ENCODE assay signal across 18 cellular contexts in the genomic region with DNA sequence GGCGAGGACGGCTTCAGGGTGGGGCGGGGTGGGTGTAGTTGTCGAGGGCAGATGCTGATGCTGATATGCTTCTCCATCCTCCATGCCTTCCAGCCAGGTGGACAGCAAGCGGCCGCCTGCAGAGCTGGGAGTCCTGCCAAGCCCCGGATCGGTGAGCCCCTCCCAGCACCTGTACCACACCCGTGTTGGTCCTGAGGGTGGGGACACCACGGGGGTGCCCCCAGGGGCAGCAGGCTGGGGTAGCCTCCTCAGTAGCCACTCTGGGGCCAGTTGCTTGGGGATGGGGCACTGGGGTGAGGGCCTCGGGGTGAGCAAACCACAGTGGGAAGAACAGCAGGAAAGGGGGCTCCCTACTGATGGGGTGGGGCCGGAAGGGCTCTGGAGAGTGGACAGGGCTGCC. TPM values are rescaled to one million over a fixed set of nuclear protein-coding genes. Genes with fewer than 3 reads are reported as not detected.
DNase-seq lines count a peak whose midpoint lies in the region; ATAC-seq and TF ChIP-seq lines count a peak whose summit lies in the region.
"Had no signal": no experiment of that assay in that cellular context is flagged by ENCODE, and none has a peak within 500 bp of the region (broad histone marks: within the 10 kb centered on the region; RNA-seq: fewer than 3 reads in every experiment).

No MANE protein-coding gene starts in this region.

- H3K9me3 Mint-ChIP-seq in type B pancreatic cell: no peaks in the 10 kb centered on the region
- H3K9me3 Mint-ChIP-seq: CD8-positive, alpha-beta T cell had no signal

- H3K4me1 ChIP-seq in Peyer's patch: no peaks in the 10 kb centered on the region
- peaks cover 11% of the 10 kb centered on the region for H3K4me1 ChIP-seq in mucosa of descending colon (ENCODE audit: low read depth)

- intact Hi-C loops in mucosa of descending colon (cut with DNase I, micrococcal nuclease): no loop called here

- no peak for TF ChIP-seq CTCF in Peyer's patch (IDR thresholded peaks at IDR 0.05)
- no peak for TF ChIP-seq CTCF in mucosa of descending colon (IDR thresholded peaks at IDR 0.05)
- no peak for TF ChIP-seq CTCF in type B pancreatic cell (conservative IDR thresholded peaks at IDR 0.05)

- TF ChIP-seq POLR2A in Peyer's patch (IDR thresholded peaks at IDR 0.05): no peak

- H3K4me3 Mint-ChIP-seq in type B pancreatic cell: no peak overlapping the region
- H3K4me3 Mint-ChIP-seq: CD8-positive, alpha-beta T cell had no signal

- H3K27ac ChIP-seq in Peyer's patch: no peak overlapping the region

- no peaks in the 10 kb centered on the region for H3K4me1 Mint-ChIP-seq in type B pancreatic cell (ENCODE audit: unreplicated experiment)

- H3K4me3 ChIP-seq in Peyer's patch (no peak overlapping the region), mucosa of descending colon (no peak overlapping the region)

- H3K9me3 ChIP-seq in Peyer's patch (no peaks in the 10 kb centered on the region), mucosa of descending colon (no peaks in the 10 kb centered on the region)

- ATAC-seq in mucosa of descending colon: peak; percentile 67
- ATAC-seq: CD8-positive, alpha-beta T cell had no signal

- no peaks in the 10 kb centered on the region for H3K27me3 ChIP-seq in Peyer's patch

- H3K27me3 Mint-ChIP-seq in type B pancreatic cell: no peaks in the 10 kb centered on the region

- DNase-seq in NCI-H748 (lab: John Stamatoyannopoulos, UW; ENCODE audit: unreplicated experiment) (peak; percentile 42), NCI-H748 treated with DMSO at 0.1 percent for 48 hours (lab: John Stamatoyannopoulos, UW) (no peak), COLO668 (lab: John Stamatoyannopoulos, UW; ENCODE audit: unreplicated experiment) (peak; percentile 19), Peyer's patch (peak in 2 of 3 donors; percentile 60 to 75), mucosa of descending colon (peak; percentile 52 to 79 (median 72)), NCI-H187 (lab: John Stamatoyannopoulos, UW) (no peak), NCI-H1105 treated with DMSO at 0.1 percent for 48 hours (lab: John Stamatoyannopoulos, UW) (no peak), type B pancreatic cell (ENCODE audit: extremely low spot score, unreplicated experiment) (no peak)
- DNase-seq: AML-193; C1 segment of cervical spinal cord; CD8-positive, alpha-beta T cell; DMS79; Kasumi-1; NCI-H1417 treated with DMSO at 0.1 percent for 48 hours; NCI-H2029; NCI-H2227 treated with DMSO at 0.1 percent for 48 hours; NCI-H524 treated with DMSO at 0.1 percent for 48 hours; NK-92 treated with Interleukin-12 subunit alpha and Interleukin-12 subunit beta, amount 100 ng/mL, for 24 hours had no signal

- no peak overlapping the region for H3K27ac Mint-ChIP-seq in type B pancreatic cell
- H3K27ac Mint-ChIP-seq: CD8-positive, alpha-beta T cell had no signal

- H3K36me3 ChIP-seq in Peyer's patch: no peaks in the 10 kb centered on the region
- H3K36me3 ChIP-seq in mucosa of descending colon (ENCODE audit: low read depth): no peaks in the 10 kb centered on the region

- no peaks in the 10 kb centered on the region for H3K36me3 Mint-ChIP-seq in type B pancreatic cell
- H3K36me3 Mint-ChIP-seq: CD8-positive, alpha-beta T cell had no signal

RNA-seq across cellular contexts. Expression of gene ANO7, which starts 2.6 kb away (rescaled TPM):
- total RNA-seq in Peyer's patch: 100 to 1,000 TPM in 3 of 4 donors, 10 to 100 TPM in 1; 89.1 to 188 (median 102) TPM
- total RNA-seq in mucosa of descending colon: 100 to 1,000 TPM in 1 of 3 donors, 10 to 100 TPM in 2; 33.9 to 106 (median 83.5) TPM
- total RNA-seq in type B pancreatic cell (ENCODE audit: low replicate concordance): 1.7 and 3.3 TPM in 2 replicates

RNA-seq across cellular contexts. Expression of gene PPP1R7, which starts 40.8 kb away (rescaled TPM):
- total RNA-seq in Peyer's patch (10 to 100 TPM; 13.2 to 44.0 (median 28.1) TPM), mucosa of descending colon (10 to 100 TPM; 59.3 to 68.9 (median 61.9) TPM), type B pancreatic cell (ENCODE audit: low replicate concordance) (50.7 and 52.4 TPM in 2 replicates)

RNA-seq across cellular contexts. Expression of gene PASK, which starts 41.8 kb away (rescaled TPM):
- 100 to 1,000 TPM in 1 of 4 donors, 10 to 100 TPM in 3; 12.1 to 790 (median 26.7) TPM for total RNA-seq in Peyer's patch
- total RNA-seq in mucosa of descending colon: 10 to 100 TPM in 2 of 3 donors, 1 to 10 TPM in 1; 6.8 to 25.5 (median 20.6) TPM
- total RNA-seq in type B pancreatic cell (ENCODE audit: low replicate concordance): 31.8 and 50.9 TPM in 2 replicates

Comparison
In these comparisons a context has a peak if more than half of its experiments do, and no peak if none do; other contexts are left out.
1. DNase-seq: peak in NCI-H748 (single experiment), COLO668 (single experiment), Peyer's patch (2 of 3) and mucosa of descending colon (3 of 3); none in NCI-H748 treated with DMSO at 0.1 percent for 48 hours (single experiment), NCI-H187 (0 of 2), NCI-H1105 treated with DMSO at 0.1 percent for 48 hours (single experiment) and type B pancreatic cell (single experiment).